In genomic region chr5:77904362-77904761, GRCh38 we compare ENCODE assay signal across 24 cellular contexts.
DNase-seq lines count a peak whose midpoint lies in the region; ATAC-seq and TF ChIP-seq lines count a peak whose summit lies in the region.
"Had no signal": no experiment of that assay in that cellular context is flagged by ENCODE, and none has a peak within 500 bp of the region (broad histone marks: within the 10 kb centered on the region; RNA-seq: fewer than 3 reads in every experiment).

No MANE protein-coding gene starts in this region.

- H3K79me2 ChIP-seq in GM23338 (replicated peaks; ENCODE audit: insufficient read depth) (no peaks in the 10 kb centered on the region), neural progenitor cell (ENCODE audit: low read depth) (no peaks in the 10 kb centered on the region), hepatocyte (no peaks in the 10 kb centered on the region)

- H3K4me3 ChIP-seq in GM23338, result no peak overlapping the region
- no peak overlapping the region for H3K4me3 ChIP-seq in neural progenitor cell
- H3K4me3 ChIP-seq in hepatocyte, result no peak overlapping the region
- H3K4me3 ChIP-seq: A549; BLaER1 treated with 17β-estradiol and CSF1 and Interleukin-3, amounts not matched to agents 10 nM and 100 nM; GM12878 had no signal

- TF ChIP-seq CTCF in GM23338 (conservative IDR thresholded peaks at IDR 0.05; ENCODE audit: low read depth in 2 of 2), result no peak
- no peak for TF ChIP-seq CTCF in neural progenitor cell (IDR thresholded peaks at IDR 0.05)
- no peak for TF ChIP-seq CTCF in hepatocyte (IDR thresholded peaks at IDR 0.05; ENCODE audit: poor library complexity)

- H3F3A ChIP-seq in GM23338 (replicated peaks; ENCODE audit: low read depth), result no peaks in the 10 kb centered on the region
- H3F3A ChIP-seq in neural progenitor cell (ENCODE audit: low read depth), result no peaks in the 10 kb centered on the region

- ATAC-seq in GM23338, result no peak
- no peak for ATAC-seq in HG02870 (IDR thresholded peaks at IDR 0.05; ENCODE audit: unreplicated experiment)
- ATAC-seq: A549; CD8-positive, alpha-beta T cell; GM12878 had no signal

- H3K4me1 ChIP-seq in GM23338 (ENCODE audit: insufficient read depth) (peaks cover 7% of the 10 kb centered on the region; the same call in 1 of the 2 replicates), neural progenitor cell (peaks cover 7% of the 10 kb centered on the region), hepatocyte (ENCODE audit: insufficient read depth) (no peaks in the 10 kb centered on the region)
- H3K4me1 ChIP-seq: A549; BLaER1 treated with 17β-estradiol and CSF1 and Interleukin-3, amounts not matched to agents 10 nM and 100 nM; Caco-2 had no signal

- H3K9me3 ChIP-seq in neural progenitor cell (ENCODE audit: low read depth), result no peaks in the 10 kb centered on the region
- no peaks in the 10 kb centered on the region for H3K9me3 ChIP-seq in hepatocyte (ENCODE audit: low read depth)
- H3K9me3 ChIP-seq: A549; BLaER1 treated with 17β-estradiol and CSF1 and Interleukin-3, amounts not matched to agents 10 nM and 100 nM; Caco-2 had no signal

- DNase-seq in GM23338 (ENCODE audit: low spot score) (no peak), NCI-H82 treated with DMSO at 0.1 percent for 48 hours (lab: John Stamatoyannopoulos, UW; ENCODE audit: unreplicated experiment) (peak; percentile 74), neural progenitor cell (ENCODE audit: low spot score) (no peak), DMS 273 (lab: John Stamatoyannopoulos, UW; ENCODE audit: unreplicated experiment) (no peak), hepatocyte (ENCODE audit: low spot score) (no peak)
- DNase-seq: AML-193; Caco-2; Calu3; CD4-positive, alpha-beta T cell; CD8-positive, alpha-beta T cell; DMS 273 treated with DMSO at 0.1 percent for 48 hours; DMS153; DMS53; DMS79; DND-41; EL; GDM1 had no signal

- H3K9ac ChIP-seq in neural progenitor cell, result no peak overlapping the region
- H3K9ac ChIP-seq: BLaER1 treated with 17β-estradiol and CSF1 and Interleukin-3, amounts not matched to agents 10 nM and 100 nM had no signal

- H3K27me3 ChIP-seq in GM23338 (ENCODE audit: insufficient read depth) (no peaks in the 10 kb centered on the region), neural progenitor cell (no peaks in the 10 kb centered on the region), hepatocyte (no peaks in the 10 kb centered on the region)
- H3K27me3 ChIP-seq: BLaER1 treated with 17β-estradiol and CSF1 and Interleukin-3, amounts not matched to agents 10 nM and 100 nM had no signal

- no peak overlapping the region for H3K27ac Mint-ChIP-seq in GM23338
- H3K27ac Mint-ChIP-seq in neural progenitor cell, result no peak overlapping the region
- H3K27ac Mint-ChIP-seq: B cell; CD4-positive, alpha-beta T cell; CD8-positive, alpha-beta T cell had no signal

- H3K27ac ChIP-seq in GM23338 (ENCODE audit: low read depth), result no peak overlapping the region
- H3K27ac ChIP-seq in neural progenitor cell, result no peak overlapping the region
- H3K27ac ChIP-seq in hepatocyte, result no peak overlapping the region
- H3K27ac ChIP-seq: 22Rv1; A549; BLaER1 treated with 17β-estradiol and CSF1 and Interleukin-3, amounts not matched to agents 10 nM and 100 nM; C4-2B had no signal

- no peaks in the 10 kb centered on the region for H3K9me2 ChIP-seq in GM23338 (ENCODE audit: insufficient read depth)
- H3K9me2 ChIP-seq in hepatocyte (replicated peaks; ENCODE audit: insufficient read depth), result no peaks in the 10 kb centered on the region

- H2AFZ ChIP-seq in GM23338 (no peak overlapping the region), neural progenitor cell (replicated peaks) (no peak overlapping the region), hepatocyte (no peak overlapping the region)

- 66% methylated on average over 3 of the region's 3 CpGs for WGBS in hepatocyte (ENCODE audit: low lambda C conversion rate, missing lambda C conversion rate)

- H3K9me3 Mint-ChIP-seq in GM23338, result no peaks in the 10 kb centered on the region
- no peaks in the 10 kb centered on the region for H3K9me3 Mint-ChIP-seq in neural progenitor cell
- H3K9me3 Mint-ChIP-seq: CD4-positive, alpha-beta T cell; CD8-positive, alpha-beta T cell had no signal

- H3K36me3 Mint-ChIP-seq in GM23338 (ENCODE audit: low read depth) (no peaks in the 10 kb centered on the region), neural progenitor cell (no peaks in the 10 kb centered on the region)
- H3K36me3 Mint-ChIP-seq: CD8-positive, alpha-beta T cell had no signal

- no peak overlapping the region for H3K4me3 Mint-ChIP-seq in GM23338
- H3K4me3 Mint-ChIP-seq in neural progenitor cell, result no peak overlapping the region
- H3K4me3 Mint-ChIP-seq: B cell; CD4-positive, alpha-beta T cell; CD8-positive, alpha-beta T cell had no signal

- H3K27me3 Mint-ChIP-seq in GM23338 (ENCODE audit: insufficient read depth, low read depth, poor library complexity) (peaks cover 4% of the 10 kb centered on the region), neural progenitor cell (ENCODE audit: insufficient read depth, low read depth) (peaks cover 9% of the 10 kb centered on the region)

- H3K4me2 ChIP-seq in GM23338 (0 out of 2 replicates have a peak overlapping the region, but pooled peaks have one; percentile 20), neural progenitor cell (peak overlapping the region; percentile 2), hepatocyte (no peak overlapping the region)
- H3K4me2 ChIP-seq: A549; BLaER1 treated with 17β-estradiol and CSF1 and Interleukin-3, amounts not matched to agents 10 nM and 100 nM had no signal

- H4K20me1 ChIP-seq in GM23338 (replicated peaks; ENCODE audit: insufficient read depth) (no peaks in the 10 kb centered on the region), neural progenitor cell (ENCODE audit: low read depth) (no peaks in the 10 kb centered on the region), hepatocyte (ENCODE audit: insufficient read depth, poor library complexity, severe bottlenecking) (no peaks in the 10 kb centered on the region)
- H4K20me1 ChIP-seq: BLaER1 treated with 17β-estradiol and CSF1 and Interleukin-3, amounts not matched to agents 10 nM and 100 nM had no signal

- H3K4me1 Mint-ChIP-seq in GM23338 (peaks cover 9% of the 10 kb centered on the region; the same call in 2 of the 3 replicates), neural progenitor cell (peaks cover 6% of the 10 kb centered on the region)
- H3K4me1 Mint-ChIP-seq: B cell had no signal

- H3K36me3 ChIP-seq in GM23338 (ENCODE audit: insufficient read depth) (no peaks in the 10 kb centered on the region), neural progenitor cell (no peaks in the 10 kb centered on the region), hepatocyte (replicated peaks; ENCODE audit: insufficient read depth, low read depth) (no peaks in the 10 kb centered on the region)
- H3K36me3 ChIP-seq: BLaER1 treated with 17β-estradiol and CSF1 and Interleukin-3, amounts not matched to agents 10 nM and 100 nM had no signal

TF ChIP-seq in GM23338, 12 proteins besides CTCF, POLR2A, EP300 and RAD21:
- no peak for TF ChIP-seq NANOG (IDR thresholded peaks at IDR 0.05; ENCODE audit: borderline replicate concordance)
- no peak for TF ChIP-seq EZH2 (IDR thresholded peaks at IDR 0.05; ENCODE audit: low read depth, unreplicated experiment)
